10 cellular contexts compared by ENCODE assay signal in genomic region chr1:202553560-202554038, GRCh38.
DNase-seq lines count a peak whose midpoint lies in the region; ATAC-seq and TF ChIP-seq lines count a peak whose summit lies in the region.
"Had no signal": no experiment of that assay in that cellular context is flagged by ENCODE, and none has a peak within 500 bp of the region (broad histone marks: within the 10 kb centered on the region; RNA-seq: fewer than 3 reads in every experiment).

No MANE protein-coding gene starts in this region.

- H3K27ac ChIP-seq in gastroesophageal sphincter: peak overlapping the region; percentile 61 to 87 (median 75)
- H3K27ac ChIP-seq in gastrocnemius medialis: peak overlapping the region in 3 of 4 donors; percentile 29 to 42 (median 29)

- ATAC-seq in GM19025 (IDR thresholded peaks at IDR 0.05; ENCODE audit: low read depth, unreplicated experiment) (peak; percentile 69), gastroesophageal sphincter (no peak), gastrocnemius medialis (peak; percentile 18 to 21), GM19023 (IDR thresholded peaks at IDR 0.05; ENCODE audit: unreplicated experiment) (no peak)
- ATAC-seq: activated naive CD8-positive, alpha-beta T cell treated with anti-CD3 and anti-CD28 coated beads, Interleukin-2, amount 50 U/mL, for 24 hours had no signal

- 22 to 47% methylated on average over 2 to 3 of the region's 3 CpGs for WGBS in gastroesophageal sphincter (ENCODE audit: low coverage in 1 of 2), 2 donors

- TF ChIP-seq CTCF in gastroesophageal sphincter (IDR thresholded peaks at IDR 0.05) (no peak), gastrocnemius medialis (IDR thresholded peaks at IDR 0.05 in 4 of 5, conservative IDR thresholded peaks at IDR 0.05 in 1 of 5) (no peak)

- in situ Hi-C loops in gastrocnemius medialis (cut with MboI; ENCODE audit: low sequenced_read_pairs in 4 of 4): no loop called here

- H3K9me3 ChIP-seq in gastroesophageal sphincter (no peaks in the 10 kb centered on the region), gastrocnemius medialis (no peaks in the 10 kb centered on the region)
- H3K9me3 ChIP-seq: SJSA1 had no signal

- H3K36me3 ChIP-seq in gastroesophageal sphincter (peaks cover 0 to 4% of the 10 kb centered on the region in 2 donors), gastrocnemius medialis (no peaks in the 10 kb centered on the region)
- H3K36me3 ChIP-seq: SJSA1 had no signal

- TF ChIP-seq EP300 in gastroesophageal sphincter (IDR thresholded peaks at IDR 0.05): no peak

- H3K4me3 ChIP-seq in gastroesophageal sphincter: no peak overlapping the region
- H3K4me3 ChIP-seq in gastrocnemius medialis: no peak overlapping the region
- H3K4me3 ChIP-seq: SJSA1 had no signal

- H3K4me1 ChIP-seq in gastroesophageal sphincter: peaks cover 15 to 96% (median 23%) of the 10 kb centered on the region in 3 donors
- peaks cover 9 to 46% of the 10 kb centered on the region in 2 donors for H3K4me1 ChIP-seq in gastrocnemius medialis

- peak; percentile 46 for DNase-seq in NCI-H82 treated with DMSO at 0.1 percent for 48 hours (lab: John Stamatoyannopoulos, UW; ENCODE audit: unreplicated experiment)
- DNase-seq in gastrocnemius medialis: no peak
- DNase-seq in NCI-H446 treated with DMSO at 0.1 percent for 48 hours (lab: John Stamatoyannopoulos, UW): no peak
- no peak for DNase-seq in SW 1271 (lab: John Stamatoyannopoulos, UW)
- DNase-seq in T1000 (lab: John Stamatoyannopoulos, UW): no peak
- DNase-seq: activated naive CD8-positive, alpha-beta T cell treated with anti-CD3 and anti-CD28 coated beads, Interleukin-2, amount 50 U/mL, for 24 hours had no signal

- H3K27me3 ChIP-seq in gastroesophageal sphincter (no peaks in the 10 kb centered on the region), gastrocnemius medialis (no peaks in the 10 kb centered on the region)
- H3K27me3 ChIP-seq: SJSA1 had no signal

- intact Hi-C loops in gastrocnemius medialis (cut with DNase I; ENCODE audit: low total_unique reads): no loop called here

- TF ChIP-seq POLR2A in gastroesophageal sphincter (IDR thresholded peaks at IDR 0.05): no peak
- no peak for TF ChIP-seq POLR2A in gastrocnemius medialis (IDR thresholded peaks at IDR 0.05)

Comparison
In these comparisons a context has a peak if more than half of its experiments do, and no peak if none do; other contexts are left out.
1. ATAC-seq: peak in GM19025 (single experiment) and gastrocnemius medialis (2 of 2); none in gastroesophageal sphincter (single experiment) and GM19023 (single experiment).